1 cellular context compared by ENCODE assay signal in the genomic region with DNA sequence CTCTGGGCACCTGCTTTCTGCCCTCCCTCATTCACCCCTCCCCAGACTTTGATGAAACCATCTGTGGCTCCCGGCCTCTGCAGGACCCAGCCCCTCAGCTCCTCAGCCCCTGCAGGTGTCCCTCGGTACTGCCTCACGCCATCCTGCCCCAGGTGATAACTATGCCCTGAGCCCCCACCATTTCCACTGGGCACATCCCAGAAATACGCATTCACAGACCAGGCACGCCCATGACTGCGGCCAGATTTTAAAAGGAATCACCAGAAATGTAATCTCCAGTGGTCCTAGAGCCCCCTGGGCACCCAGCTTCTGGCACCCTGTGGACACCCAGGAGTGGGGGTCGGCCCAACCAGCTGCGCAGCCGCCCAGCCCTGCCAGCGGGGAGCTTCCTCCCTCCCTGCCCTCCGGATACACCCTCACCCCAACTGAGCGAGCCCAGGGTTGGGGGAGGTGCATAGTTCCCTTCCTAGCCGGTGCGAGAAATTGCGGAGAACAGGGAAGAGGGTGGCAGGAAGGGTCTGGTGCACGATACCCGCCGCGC.
TF ChIP-seq lines count a peak whose summit lies in the region.

No MANE protein-coding gene starts in this region.

TF ChIP-seq in GM12878, 131 proteins besides CTCF, POLR2A, EP300 and RAD21 (continued from another document):
- TF ChIP-seq SKIL (IDR thresholded peaks at IDR 0.05; ENCODE audit: low read depth, poor library complexity, severe bottlenecking) (no peak), KAT2A (conservative IDR thresholded peaks at IDR 0.05; ENCODE audit: control insufficient read depth, low read depth, low read length) (no peak), ETV6 (conservative IDR thresholded peaks at IDR 0.05 in 1 of 2, IDR thresholded peaks at IDR 0.05 in 1 of 2; ENCODE audit: borderline replicate concordance in 1 of 2, low read depth in 1 of 2) (no peak), WRNIP1 (IDR thresholded peaks at IDR 0.05; ENCODE audit: borderline replicate concordance, low read depth, low read length) (no peak), CHD1 (IDR thresholded peaks at IDR 0.05; ENCODE audit: low read depth, low read length) (no peak), BRCA1 (IDR thresholded peaks at IDR 0.05; ENCODE audit: low read depth, low read length) (no peak)
